In the genomic region with DNA sequence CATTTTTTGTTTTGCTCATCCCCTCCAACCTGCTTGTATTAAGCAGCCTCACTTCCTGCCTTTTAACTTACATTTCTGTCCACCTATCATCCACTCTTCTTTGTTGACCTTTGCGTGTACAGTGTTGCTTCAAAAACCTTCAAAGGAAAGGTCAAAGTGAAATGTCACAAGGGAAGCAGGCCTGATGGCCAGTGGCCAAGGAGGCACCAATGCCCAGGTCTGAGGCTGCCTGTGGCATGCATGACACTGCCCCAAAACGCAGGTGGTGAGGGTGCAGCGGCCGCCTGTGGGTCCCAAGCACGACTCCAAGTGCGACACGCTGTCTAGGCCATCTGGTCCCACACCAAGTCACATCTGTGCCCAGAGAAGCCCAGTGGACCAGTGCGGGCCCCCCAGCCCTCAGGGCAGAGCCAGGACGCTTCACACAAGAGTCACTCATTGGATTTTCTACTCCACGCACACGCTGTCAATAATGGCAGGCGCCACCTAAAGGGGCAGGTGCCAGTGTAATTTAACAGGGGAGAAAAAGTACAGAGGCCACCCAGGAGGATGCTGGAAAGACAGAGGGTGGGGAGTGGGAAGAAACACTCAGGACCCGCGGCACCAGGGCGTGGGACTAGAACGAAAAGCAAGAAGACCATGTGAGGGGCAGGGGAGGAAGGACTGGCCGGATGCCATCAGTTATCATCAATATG, we compare ENCODE assay signal across 1 cellular context.
TF ChIP-seq lines count a peak whose summit lies in the region.

No MANE protein-coding gene starts in this region.

TF ChIP-seq in HepG2, 621 proteins besides CTCF, POLR2A, EP300 and RAD21 (continued from another document and continues in another):
- TF ChIP-seq, protein P1, sequence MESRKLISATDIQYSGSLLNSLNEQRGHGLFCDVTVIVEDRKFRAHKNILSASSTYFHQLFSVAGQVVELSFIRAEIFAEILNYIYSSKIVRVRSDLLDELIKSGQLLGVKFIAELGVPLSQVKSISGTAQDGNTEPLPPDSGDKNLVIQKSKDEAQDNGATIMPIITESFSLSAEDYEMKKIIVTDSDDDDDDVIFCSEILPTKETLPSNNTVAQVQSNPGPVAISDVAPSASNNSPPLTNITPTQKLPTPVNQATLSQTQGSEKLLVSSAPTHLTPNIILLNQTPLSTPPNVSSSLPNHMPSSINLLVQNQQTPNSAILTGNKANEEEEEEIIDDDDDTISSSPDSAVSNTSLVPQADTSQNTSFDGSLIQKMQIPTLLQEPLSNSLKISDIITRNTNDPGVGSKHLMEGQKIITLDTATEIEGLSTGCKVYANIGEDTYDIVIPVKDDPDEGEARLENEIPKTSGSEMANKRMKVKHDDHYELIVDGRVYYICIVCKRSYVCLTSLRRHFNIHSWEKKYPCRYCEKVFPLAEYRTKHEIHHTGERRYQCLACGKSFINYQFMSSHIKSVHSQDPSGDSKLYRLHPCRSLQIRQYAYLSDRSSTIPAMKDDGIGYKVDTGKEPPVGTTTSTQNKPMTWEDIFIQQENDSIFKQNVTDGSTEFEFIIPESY (CRISPR knock-in tag; IDR thresholded peaks at IDR 0.05) = peak; percentile 66; the same call in 1 of the 2 replicates
- TF ChIP-seq, protein P2, sequence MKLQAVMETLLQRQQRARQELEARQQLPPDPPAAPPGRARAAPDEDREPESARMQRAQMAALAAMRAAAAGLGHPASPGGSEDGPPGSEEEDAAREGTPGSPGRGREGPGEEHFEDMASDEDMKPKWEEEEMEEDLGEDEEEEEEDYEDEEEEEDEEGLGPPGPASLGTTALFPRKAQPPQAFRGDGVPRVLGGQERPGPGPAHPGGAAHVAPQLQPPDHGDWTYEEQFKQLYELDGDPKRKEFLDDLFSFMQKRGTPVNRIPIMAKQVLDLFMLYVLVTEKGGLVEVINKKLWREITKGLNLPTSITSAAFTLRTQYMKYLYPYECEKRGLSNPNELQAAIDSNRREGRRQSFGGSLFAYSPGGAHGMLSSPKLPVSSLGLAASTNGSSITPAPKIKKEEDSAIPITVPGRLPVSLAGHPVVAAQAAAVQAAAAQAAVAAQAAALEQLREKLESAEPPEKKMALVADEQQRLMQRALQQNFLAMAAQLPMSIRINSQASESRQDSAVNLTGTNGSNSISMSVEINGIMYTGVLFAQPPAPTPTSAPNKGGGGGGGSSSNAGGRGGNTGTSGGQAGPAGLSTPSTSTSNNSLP (IDR thresholded peaks at IDR 0.05; ENCODE audit: low read depth, low read length) = peak; percentile 53; the same call in 1 of the 2 replicates
- TF ChIP-seq ZFAT (CRISPR knock-in tag; conservative IDR thresholded peaks at IDR 0.05) (no peak), ZNF101 (CRISPR knock-in tag; IDR thresholded peaks at IDR 0.05; ENCODE audit: borderline replicate concordance, low read depth) (no peak), PHF20 (CRISPR knock-in tag; IDR thresholded peaks at IDR 0.05) (no peak), BHLHE40 (IDR thresholded peaks at IDR 0.05; ENCODE audit: low read length) (no peak), ZNF674 (CRISPR knock-in tag; IDR thresholded peaks at IDR 0.05; ENCODE audit: low read depth) (no peak), PITX1 (CRISPR knock-in tag; IDR thresholded peaks at IDR 0.05) (peak; percentile 74), ZNF496 (CRISPR knock-in tag; IDR thresholded peaks at IDR 0.05; ENCODE audit: insufficient replicate concordance) (no peak), ZNF790 (CRISPR knock-in tag; IDR thresholded peaks at IDR 0.05; ENCODE audit: borderline replicate concordance) (no peak), FOXO1 (CRISPR knock-in tag; IDR thresholded peaks at IDR 0.05) (peak; percentile 80), ZNF83 (CRISPR knock-in tag; IDR thresholded peaks at IDR 0.05; ENCODE audit: borderline replicate concordance) (no peak), CREB1 (IDR thresholded peaks at IDR 0.05) (no peak), CREB1 (CRISPR knock-in tag; IDR thresholded peaks at IDR 0.05) (no peak), YEATS2 (CRISPR knock-in tag; IDR thresholded peaks at IDR 0.05; ENCODE audit: borderline replicate concordance) (no peak), ZNF550 (CRISPR knock-in tag; IDR thresholded peaks at IDR 0.05; ENCODE audit: borderline replicate concordance) (no peak), GLI4 (CRISPR knock-in tag; IDR thresholded peaks at IDR 0.05; ENCODE audit: borderline replicate concordance) (no peak), U2AF1 (optimal IDR thresholded peaks at IDR 0.05; ENCODE audit: low read depth, low read length) (no peak), ZNF205 (CRISPR knock-in tag; IDR thresholded peaks at IDR 0.05) (no peak), ZSCAN9 (CRISPR knock-in tag; IDR thresholded peaks at IDR 0.05; ENCODE audit: borderline replicate concordance) (no peak), ZNF788 (CRISPR knock-in tag; IDR thresholded peaks at IDR 0.05; ENCODE audit: borderline replicate concordance) (peak; percentile 34; the same call in 1 of the 2 replicates), NPAS2 (CRISPR knock-in tag; IDR thresholded peaks at IDR 0.05; ENCODE audit: borderline replicate concordance) (no peak), CAMTA2 (CRISPR knock-in tag; IDR thresholded peaks at IDR 0.05; ENCODE audit: borderline replicate concordance) (no peak), KLF15 (CRISPR knock-in tag; IDR thresholded peaks at IDR 0.05; ENCODE audit: borderline replicate concordance) (no peak), ZSCAN29 (CRISPR knock-in tag; conservative IDR thresholded peaks at IDR 0.05) (no peak), ZNF530 (CRISPR knock-in tag; IDR thresholded peaks at IDR 0.05; ENCODE audit: low read depth) (no peak), MTF1 (CRISPR knock-in tag; IDR thresholded peaks at IDR 0.05) (no peak), ATM (IDR thresholded peaks at IDR 0.05; ENCODE audit: borderline replicate concordance) (no peak), DNMT3B (CRISPR knock-in tag; conservative IDR thresholded peaks at IDR 0.05) (no peak), NFIB (CRISPR knock-in tag; IDR thresholded peaks at IDR 0.05; ENCODE audit: borderline replicate concordance) (no peak), ZNF331 (CRISPR knock-in tag; IDR thresholded peaks at IDR 0.05) (peak; percentile 18; the same call in 1 of the 2 replicates), ZBTB1 (CRISPR knock-in tag; IDR thresholded peaks at IDR 0.05; ENCODE audit: borderline replicate concordance) (no peak), JUNB (CRISPR knock-in tag; IDR thresholded peaks at IDR 0.05; ENCODE audit: borderline replicate concordance) (no peak), NFKB2 (CRISPR knock-in tag; IDR thresholded peaks at IDR 0.05; ENCODE audit: borderline replicate concordance) (no peak), ZNF383 (CRISPR knock-in tag; IDR thresholded peaks at IDR 0.05; ENCODE audit: borderline replicate concordance) (no peak), ZNF367 (CRISPR knock-in tag; IDR thresholded peaks at IDR 0.05; ENCODE audit: borderline replicate concordance) (no peak), TCF7 (IDR thresholded peaks at IDR 0.05; ENCODE audit: low read depth) (peak; percentile 98), ZC3H4 (CRISPR knock-in tag; IDR thresholded peaks at IDR 0.05; ENCODE audit: borderline replicate concordance) (no peak), ZMAT3 (CRISPR knock-in tag; conservative IDR thresholded peaks at IDR 0.05) (0 out of 2 replicates have a peak, but pooled peaks have one; percentile 62), ZFP90 (CRISPR knock-in tag; IDR thresholded peaks at IDR 0.05; ENCODE audit: borderline replicate concordance) (no peak), NR2C2 (CRISPR knock-in tag; IDR thresholded peaks at IDR 0.05; ENCODE audit: borderline replicate concordance) (peak; percentile 84)
- TF ChIP-seq, protein P3, sequence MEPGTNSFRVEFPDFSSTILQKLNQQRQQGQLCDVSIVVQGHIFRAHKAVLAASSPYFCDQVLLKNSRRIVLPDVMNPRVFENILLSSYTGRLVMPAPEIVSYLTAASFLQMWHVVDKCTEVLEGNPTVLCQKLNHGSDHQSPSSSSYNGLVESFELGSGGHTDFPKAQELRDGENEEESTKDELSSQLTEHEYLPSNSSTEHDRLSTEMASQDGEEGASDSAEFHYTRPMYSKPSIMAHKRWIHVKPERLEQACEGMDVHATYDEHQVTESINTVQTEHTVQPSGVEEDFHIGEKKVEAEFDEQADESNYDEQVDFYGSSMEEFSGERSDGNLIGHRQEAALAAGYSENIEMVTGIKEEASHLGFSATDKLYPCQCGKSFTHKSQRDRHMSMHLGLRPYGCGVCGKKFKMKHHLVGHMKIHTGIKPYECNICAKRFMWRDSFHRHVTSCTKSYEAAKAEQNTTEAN (CRISPR knock-in tag; conservative IDR thresholded peaks at IDR 0.05) = 0 out of 2 replicates have a peak, but pooled peaks have one; percentile 60
- TF ChIP-seq, protein P4, sequence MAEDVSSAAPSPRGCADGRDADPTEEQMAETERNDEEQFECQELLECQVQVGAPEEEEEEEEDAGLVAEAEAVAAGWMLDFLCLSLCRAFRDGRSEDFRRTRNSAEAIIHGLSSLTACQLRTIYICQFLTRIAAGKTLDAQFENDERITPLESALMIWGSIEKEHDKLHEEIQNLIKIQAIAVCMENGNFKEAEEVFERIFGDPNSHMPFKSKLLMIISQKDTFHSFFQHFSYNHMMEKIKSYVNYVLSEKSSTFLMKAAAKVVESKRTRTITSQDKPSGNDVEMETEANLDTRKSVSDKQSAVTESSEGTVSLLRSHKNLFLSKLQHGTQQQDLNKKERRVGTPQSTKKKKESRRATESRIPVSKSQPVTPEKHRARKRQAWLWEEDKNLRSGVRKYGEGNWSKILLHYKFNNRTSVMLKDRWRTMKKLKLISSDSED (CRISPR knock-in tag; IDR thresholded peaks at IDR 0.05) = no peak
- TF ChIP-seq, protein P5, sequence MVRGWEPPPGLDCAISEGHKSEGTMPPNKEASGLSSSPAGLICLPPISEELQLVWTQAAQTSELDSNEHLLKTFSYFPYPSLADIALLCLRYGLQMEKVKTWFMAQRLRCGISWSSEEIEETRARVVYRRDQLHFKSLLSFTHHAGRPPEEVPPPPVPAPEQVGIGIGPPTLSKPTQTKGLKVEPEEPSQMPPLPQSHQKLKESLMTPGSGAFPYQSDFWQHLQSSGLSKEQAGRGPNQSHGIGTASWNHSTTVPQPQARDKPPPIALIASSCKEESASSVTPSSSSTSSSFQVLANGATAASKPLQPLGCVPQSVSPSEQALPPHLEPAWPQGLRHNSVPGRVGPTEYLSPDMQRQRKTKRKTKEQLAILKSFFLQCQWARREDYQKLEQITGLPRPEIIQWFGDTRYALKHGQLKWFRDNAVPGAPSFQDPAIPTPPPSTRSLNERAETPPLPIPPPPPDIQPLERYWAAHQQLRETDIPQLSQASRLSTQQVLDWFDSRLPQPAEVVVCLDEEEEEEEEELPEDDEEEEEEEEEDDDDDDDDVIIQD (CRISPR knock-in tag; IDR thresholded peaks at IDR 0.05; ENCODE audit: low read depth) = peak; percentile 73; the same call in 1 of the 2 replicates
- TF ChIP-seq, protein P6, sequence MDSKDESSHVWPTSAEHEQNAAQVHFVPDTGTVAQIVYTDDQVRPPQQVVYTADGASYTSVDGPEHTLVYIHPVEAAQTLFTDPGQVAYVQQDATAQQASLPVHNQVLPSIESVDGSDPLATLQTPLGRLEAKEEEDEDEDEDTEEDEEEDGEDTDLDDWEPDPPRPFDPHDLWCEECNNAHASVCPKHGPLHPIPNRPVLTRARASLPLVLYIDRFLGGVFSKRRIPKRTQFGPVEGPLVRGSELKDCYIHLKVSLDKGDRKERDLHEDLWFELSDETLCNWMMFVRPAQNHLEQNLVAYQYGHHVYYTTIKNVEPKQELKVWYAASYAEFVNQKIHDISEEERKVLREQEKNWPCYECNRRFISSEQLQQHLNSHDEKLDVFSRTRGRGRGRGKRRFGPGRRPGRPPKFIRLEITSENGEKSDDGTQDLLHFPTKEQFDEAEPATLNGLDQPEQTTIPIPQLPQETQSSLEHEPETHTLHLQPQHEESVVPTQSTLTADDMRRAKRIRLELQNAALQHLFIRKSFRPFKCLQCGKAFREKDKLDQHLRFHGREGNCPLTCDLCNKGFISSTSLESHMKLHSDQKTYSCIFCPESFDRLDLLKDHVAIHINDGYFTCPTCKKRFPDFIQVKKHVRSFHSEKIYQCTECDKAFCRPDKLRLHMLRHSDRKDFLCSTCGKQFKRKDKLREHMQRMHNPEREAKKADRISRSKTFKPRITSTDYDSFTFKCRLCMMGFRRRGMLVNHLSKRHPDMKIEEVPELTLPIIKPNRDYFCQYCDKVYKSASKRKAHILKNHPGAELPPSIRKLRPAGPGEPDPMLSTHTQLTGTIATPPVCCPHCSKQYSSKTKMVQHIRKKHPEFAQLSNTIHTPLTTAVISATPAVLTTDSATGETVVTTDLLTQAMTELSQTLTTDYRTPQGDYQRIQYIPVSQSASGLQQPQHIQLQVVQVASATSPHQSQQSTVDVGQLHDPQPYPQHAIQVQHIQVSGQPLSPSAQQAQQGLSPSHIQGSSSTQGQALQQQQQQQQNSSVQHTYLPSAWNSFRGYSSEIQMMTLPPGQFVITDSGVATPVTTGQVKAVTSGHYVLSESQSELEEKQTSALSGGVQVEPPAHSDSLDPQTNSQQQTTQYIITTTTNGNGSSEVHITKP (CRISPR knock-in tag; IDR thresholded peaks at IDR 0.05; ENCODE audit: low read depth) = peak; percentile 27; the same call in 1 of the 2 replicates
- TF ChIP-seq, protein P7, sequence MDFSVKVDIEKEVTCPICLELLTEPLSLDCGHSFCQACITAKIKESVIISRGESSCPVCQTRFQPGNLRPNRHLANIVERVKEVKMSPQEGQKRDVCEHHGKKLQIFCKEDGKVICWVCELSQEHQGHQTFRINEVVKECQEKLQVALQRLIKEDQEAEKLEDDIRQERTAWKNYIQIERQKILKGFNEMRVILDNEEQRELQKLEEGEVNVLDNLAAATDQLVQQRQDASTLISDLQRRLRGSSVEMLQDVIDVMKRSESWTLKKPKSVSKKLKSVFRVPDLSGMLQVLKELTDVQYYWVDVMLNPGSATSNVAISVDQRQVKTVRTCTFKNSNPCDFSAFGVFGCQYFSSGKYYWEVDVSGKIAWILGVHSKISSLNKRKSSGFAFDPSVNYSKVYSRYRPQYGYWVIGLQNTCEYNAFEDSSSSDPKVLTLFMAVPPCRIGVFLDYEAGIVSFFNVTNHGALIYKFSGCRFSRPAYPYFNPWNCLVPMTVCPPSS (IDR thresholded peaks at IDR 0.05) = no peak
- TF ChIP-seq, protein P8, sequence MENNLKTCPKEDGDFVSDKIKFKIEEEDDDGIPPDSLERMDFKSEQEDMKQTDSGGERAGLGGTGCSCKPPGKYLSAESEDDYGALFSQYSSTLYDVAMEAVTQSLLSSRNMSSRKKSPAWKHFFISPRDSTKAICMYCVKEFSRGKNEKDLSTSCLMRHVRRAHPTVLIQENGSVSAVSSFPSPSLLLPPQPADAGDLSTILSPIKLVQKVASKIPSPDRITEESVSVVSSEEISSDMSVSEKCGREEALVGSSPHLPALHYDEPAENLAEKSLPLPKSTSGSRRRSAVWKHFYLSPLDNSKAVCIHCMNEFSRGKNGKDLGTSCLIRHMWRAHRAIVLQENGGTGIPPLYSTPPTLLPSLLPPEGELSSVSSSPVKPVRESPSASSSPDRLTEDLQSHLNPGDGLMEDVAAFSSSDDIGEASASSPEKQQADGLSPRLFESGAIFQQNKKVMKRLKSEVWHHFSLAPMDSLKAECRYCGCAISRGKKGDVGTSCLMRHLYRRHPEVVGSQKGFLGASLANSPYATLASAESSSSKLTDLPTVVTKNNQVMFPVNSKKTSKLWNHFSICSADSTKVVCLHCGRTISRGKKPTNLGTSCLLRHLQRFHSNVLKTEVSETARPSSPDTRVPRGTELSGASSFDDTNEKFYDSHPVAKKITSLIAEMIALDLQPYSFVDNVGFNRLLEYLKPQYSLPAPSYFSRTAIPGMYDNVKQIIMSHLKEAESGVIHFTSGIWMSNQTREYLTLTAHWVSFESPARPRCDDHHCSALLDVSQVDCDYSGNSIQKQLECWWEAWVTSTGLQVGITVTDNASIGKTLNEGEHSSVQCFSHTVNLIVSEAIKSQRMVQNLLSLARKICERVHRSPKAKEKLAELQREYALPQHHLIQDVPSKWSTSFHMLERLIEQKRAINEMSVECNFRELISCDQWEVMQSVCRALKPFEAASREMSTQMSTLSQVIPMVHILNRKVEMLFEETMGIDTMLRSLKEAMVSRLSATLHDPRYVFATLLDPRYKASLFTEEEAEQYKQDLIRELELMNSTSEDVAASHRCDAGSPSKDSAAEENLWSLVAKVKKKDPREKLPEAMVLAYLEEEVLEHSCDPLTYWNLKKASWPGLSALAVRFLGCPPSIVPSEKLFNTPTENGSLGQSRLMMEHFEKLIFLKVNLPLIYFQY (CRISPR knock-in tag; IDR thresholded peaks at IDR 0.05; ENCODE audit: borderline replicate concordance) = no peak
